Comparison of ENCODE assay signal across 1 cellular context in genomic region chr13:75359266-75359665, GRCh38.
A peak's percentile ranks its signal among the peaks of the same experiment; 100 is the strongest.
TF ChIP-seq lines count a peak whose summit lies in the region.

No MANE protein-coding gene starts in this region.

TF ChIP-seq in SK-N-SH, 30 proteins besides CTCF, POLR2A, EP300 and RAD21 (continued from another document):
- TF ChIP-seq FOSL2 (IDR thresholded peaks at IDR 0.05; ENCODE audit: borderline replicate concordance, low read depth) (peak; percentile 92), SMC3 (IDR thresholded peaks at IDR 0.05; ENCODE audit: low read depth, low read length) (no peak), EZH2phosphoT487 (IDR thresholded peaks at IDR 0.05; ENCODE audit: borderline replicate concordance, low read depth) (no peak), TEAD4 (IDR thresholded peaks at IDR 0.05; ENCODE audit: borderline replicate concordance, insufficient read depth) (peak; percentile 95; the same call in 1 of the 2 replicates), FOXJ3 (CRISPR knock-in tag; IDR thresholded peaks at IDR 0.05) (no peak), YY1 (IDR thresholded peaks at IDR 0.05; ENCODE audit: low read depth) (no peak), RCOR1 (IDR thresholded peaks at IDR 0.05; ENCODE audit: low read length) (no peak), RXRA (IDR thresholded peaks at IDR 0.05; ENCODE audit: borderline replicate concordance, low read depth) (0 out of 2 replicates have a peak, but pooled peaks have one; percentile 24), MEF2A (IDR thresholded peaks at IDR 0.05; ENCODE audit: borderline replicate concordance, low read depth) (peak; percentile 47; the same call in 1 of the 2 replicates), MXI1 (IDR thresholded peaks at IDR 0.05; ENCODE audit: low read depth, low read length) (no peak), REST (IDR thresholded peaks at IDR 0.05; ENCODE audit: low read depth, low read length) (0 out of 2 replicates have a peak, but pooled peaks have one; percentile 6)
